Comparison of ENCODE assay signal across 22 cellular contexts in the genomic region with DNA sequence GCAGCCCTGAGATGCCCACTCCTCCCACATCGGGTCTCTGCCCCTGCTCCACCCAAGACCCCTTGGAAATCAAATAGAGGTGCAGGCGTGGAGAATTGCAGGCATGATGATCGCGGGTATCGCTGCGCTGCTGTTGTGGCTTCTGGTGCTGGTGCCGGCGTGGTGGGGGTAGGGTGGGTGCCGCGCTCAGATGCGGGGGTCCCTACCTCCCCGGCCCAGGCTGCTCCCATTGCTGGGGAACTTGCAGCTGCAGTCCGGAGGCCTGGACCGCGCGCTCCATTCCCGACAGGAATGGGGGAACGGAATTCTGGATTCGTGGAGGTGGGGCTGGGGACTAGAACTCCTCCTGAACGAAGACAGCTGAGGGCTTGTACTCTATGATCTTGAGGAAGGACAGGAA. TPM values are rescaled to one million over a fixed set of nuclear protein-coding genes. Genes with fewer than 3 reads are reported as not detected.
DNase-seq lines count a peak whose midpoint lies in the region; ATAC-seq and TF ChIP-seq lines count a peak whose summit lies in the region.
"Had no signal": no experiment of that assay in that cellular context is flagged by ENCODE, and none has a peak within 500 bp of the region (broad histone marks: within the 10 kb centered on the region; RNA-seq: fewer than 3 reads in every experiment).

No MANE protein-coding gene starts in this region.

- intact Hi-C loops in activated CD4-positive, alpha-beta T cell treated with anti-CD3 and anti-CD28 coated beads for 36 hours (cut with DNase I, micrococcal nuclease) = no loop called here

- H3K4me3 Mint-ChIP-seq in activated CD4-positive, alpha-beta T cell treated with anti-CD3 and anti-CD28 coated beads for 36 hours = peak overlapping the region; percentile 76
- peak overlapping the region; percentile 71 for H3K4me3 Mint-ChIP-seq in endodermal cell
- peak overlapping the region; percentile 40 for H3K4me3 Mint-ChIP-seq in osteocyte (ENCODE audit: unreplicated experiment)

- 94 to 100% methylated on average over 6 to 16 of the region's 20 CpGs for WGBS in endodermal cell (ENCODE audit: insufficient coverage in 1 of 2, insufficient read length in 1 of 2), 2 experiments

- H3K27me3 Mint-ChIP-seq in activated CD4-positive, alpha-beta T cell treated with anti-CD3 and anti-CD28 coated beads for 36 hours = peaks cover 14% of the 10 kb centered on the region
- H3K27me3 Mint-ChIP-seq in endodermal cell (ENCODE audit: insufficient read depth) = peaks cover 51% of the 10 kb centered on the region
- H3K27me3 Mint-ChIP-seq in osteocyte (ENCODE audit: unreplicated experiment) = peaks cover 35% of the 10 kb centered on the region

- no peaks in the 10 kb centered on the region for H3K9me3 ChIP-seq in HUES6 (ENCODE audit: control insufficient read depth, insufficient read depth, low read depth, low read length)
- no peaks in the 10 kb centered on the region for H3K9me3 ChIP-seq in endodermal cell (ENCODE audit: control insufficient read depth, low read length)
- H3K9me3 ChIP-seq: breast epithelium, esophagus squamous epithelium, transverse colon had no signal

- DNase-seq in activated CD4-positive, alpha-beta T cell treated with anti-CD3 and anti-CD28 coated beads for 36 hours = no peak
- DNase-seq in activated CD4-positive, alpha-beta T cell treated with anti-CD3 and anti-CD28 coated beads, Interleukin-2, amount 50 U/mL, for 4 hours = no peak
- DNase-seq in endodermal cell (no peak), osteocyte (ENCODE audit: extremely low spot score, unreplicated experiment) (no peak), DMS53 treated with DMSO at 0.1 percent for 48 hours (lab: John Stamatoyannopoulos, UW; ENCODE audit: unreplicated experiment) (no peak), T-helper 9 cell (no peak)
- DNase-seq: activated CD4-positive, alpha-beta T cell treated with anti-CD3 and anti-CD28 coated beads, Interleukin-2, amount 50 U/mL, for 1 hour; esophagus squamous epithelium; NCI-H1930; NCI-H524; SHP77 treated with DMSO at 0.1 percent for 48 hours; stimulated activated CD4-positive, alpha-beta T cell treated with anti-CD3 and anti-CD28 coated beads, Interleukin-4, amount 100 ng/mL, for 4 hours; T1000; transverse colon had no signal

- H3K9me3 Mint-ChIP-seq in activated CD4-positive, alpha-beta T cell treated with anti-CD3 and anti-CD28 coated beads for 36 hours (ENCODE audit: low read depth) = no peaks in the 10 kb centered on the region
- H3K9me3 Mint-ChIP-seq in endodermal cell (no peaks in the 10 kb centered on the region), osteocyte (ENCODE audit: unreplicated experiment) (no peaks in the 10 kb centered on the region)

- no peaks in the 10 kb centered on the region for H3K36me3 Mint-ChIP-seq in activated CD4-positive, alpha-beta T cell treated with anti-CD3 and anti-CD28 coated beads for 36 hours (ENCODE audit: low read depth)
- H3K36me3 Mint-ChIP-seq in endodermal cell (ENCODE audit: low read depth) (no peaks in the 10 kb centered on the region), osteocyte (ENCODE audit: unreplicated experiment) (no peaks in the 10 kb centered on the region)

- H3K9ac ChIP-seq in HUES6 (ENCODE audit: low read length) (peak overlapping the region; percentile 33), endodermal cell (ENCODE audit: extremely low read depth, low read length, poor library complexity, severe bottlenecking) (no peak overlapping the region)

- H3K4me1 ChIP-seq in HUES6 (ENCODE audit: control insufficient read depth, insufficient read depth, low read length) (peaks cover 18% of the 10 kb centered on the region; the same call in 1 of the 2 replicates), endodermal cell (ENCODE audit: control insufficient read depth, insufficient read depth, low read length) (no peaks in the 10 kb centered on the region)
- H3K4me1 ChIP-seq: breast epithelium had no signal

- peak overlapping the region; percentile 18 for H3K27ac Mint-ChIP-seq in activated CD4-positive, alpha-beta T cell treated with anti-CD3 and anti-CD28 coated beads for 36 hours
- H3K27ac Mint-ChIP-seq in endodermal cell (no peak overlapping the region), osteocyte (ENCODE audit: unreplicated experiment) (no peak overlapping the region)

- H3K4me1 Mint-ChIP-seq in activated CD4-positive, alpha-beta T cell treated with anti-CD3 and anti-CD28 coated beads for 36 hours = peaks cover 9% of the 10 kb centered on the region
- peaks cover 2% of the 10 kb centered on the region for H3K4me1 Mint-ChIP-seq in endodermal cell
- H3K4me1 Mint-ChIP-seq in osteocyte (ENCODE audit: unreplicated experiment) = peaks cover 8% of the 10 kb centered on the region

- H3K27me3 ChIP-seq in HUES6 (ENCODE audit: control insufficient read depth, insufficient read depth, low read length) (peaks cover 16% of the 10 kb centered on the region), endodermal cell (ENCODE audit: control insufficient read depth, insufficient read depth, low read length, poor library complexity, severe bottlenecking) (peaks cover 34% of the 10 kb centered on the region)
- H3K27me3 ChIP-seq: breast epithelium, esophagus squamous epithelium, transverse colon had no signal

- ATAC-seq in activated CD4-positive, alpha-beta T cell treated with anti-CD3 and anti-CD28 coated beads for 36 hours = no peak
- ATAC-seq in HG03439 (IDR thresholded peaks at IDR 0.05; ENCODE audit: unreplicated experiment) = no peak

- POLR2A ChIA-PET in activated CD4-positive, alpha-beta T cell treated with anti-CD3 and anti-CD28 coated beads for 36 hours (lab: Charles Lee) = no interaction called here

- TF ChIP-seq CTCF in endodermal cell (conservative IDR thresholded peaks at IDR 0.05) = no peak
- no peak for TF ChIP-seq CTCF in osteocyte (IDR thresholded peaks at IDR 0.05)

- H3K36me3 ChIP-seq in HUES6 (ENCODE audit: control insufficient read depth, insufficient read depth, low read length) = no peaks in the 10 kb centered on the region
- no peaks in the 10 kb centered on the region for H3K36me3 ChIP-seq in endodermal cell (ENCODE audit: control insufficient read depth, insufficient read depth, low read length)
- H3K36me3 ChIP-seq: breast epithelium, esophagus squamous epithelium, transverse colon had no signal

- H3K27ac ChIP-seq in HUES6 (ENCODE audit: low read depth, low read length) (no peak overlapping the region), endodermal cell (ENCODE audit: low read depth, low read length) (no peak overlapping the region)
- H3K27ac ChIP-seq: breast epithelium had no signal

- peak overlapping the region; percentile 43; the same call in 1 of the 2 replicates for H3K4me3 ChIP-seq in HUES6 (ENCODE audit: low read depth, low read length)
- no peak overlapping the region for H3K4me3 ChIP-seq in endodermal cell (ENCODE audit: low read length)

- CTCF ChIA-PET in activated CD4-positive, alpha-beta T cell treated with anti-CD3 and anti-CD28 coated beads for 36 hours (lab: Charles Lee) = no interaction called here

RNA-seq across cellular contexts. Expression of a gene that starts 20.4 kb away (rescaled TPM):
- total RNA-seq in activated CD4-positive, alpha-beta T cell treated with anti-CD3 and anti-CD28 coated beads for 36 hours = not detected
- total RNA-seq in endodermal cell (not detected), osteocyte (not detected in 2 replicates)
- polyA plus RNA-seq in endodermal cell (2013, experiment 1 of 2) = not detected
- not detected for polyA plus RNA-seq in endodermal cell (2013, experiment 2 of 2)
- total RNA-seq: A172, breast epithelium, dorsolateral prefrontal cortex, osteoblast, skeletal muscle tissue, transverse colon had no signal
- polyA plus RNA-seq: keratinocyte had no signal

RNA-seq across cellular contexts. Expression of a gene that starts 46.4 kb away (rescaled TPM):
- total RNA-seq in activated CD4-positive, alpha-beta T cell treated with anti-CD3 and anti-CD28 coated beads for 36 hours = not detected
- total RNA-seq in endodermal cell = not detected
- not detected for polyA plus RNA-seq in endodermal cell (2013, experiment 1 of 2)
- polyA plus RNA-seq in endodermal cell (2013, experiment 2 of 2) = not detected
- not detected in 2 replicates for total RNA-seq in osteocyte
- total RNA-seq: A172, breast epithelium, dorsolateral prefrontal cortex, esophagus squamous epithelium, osteoblast, skeletal muscle tissue, transverse colon had no signal
- polyA plus RNA-seq: keratinocyte had no signal

RNA-seq across cellular contexts. Expression of a gene that starts 58.4 kb away (rescaled TPM):
- under 1 TPM; 0.46 to 0.84 TPM for total RNA-seq in activated CD4-positive, alpha-beta T cell treated with anti-CD3 and anti-CD28 coated beads for 36 hours
- total RNA-seq in endodermal cell = 10 to 100 TPM in 1 of 2 donors, 1 to 10 TPM in 1; 8.6 to 26.7 TPM
- polyA plus RNA-seq in endodermal cell (2013, experiment 1 of 2) = 13.3 TPM
- 5.1 TPM for polyA plus RNA-seq in endodermal cell (2013, experiment 2 of 2)
- not detected in 2 replicates for total RNA-seq in osteocyte
- total RNA-seq: osteoblast had no signal
